ENCODE assay signal across 11 cellular contexts in genomic region chr18:69943021-69943420, GRCh38. TPM values are rescaled to one million over a fixed set of nuclear protein-coding genes. Genes with fewer than 3 reads are reported as not detected.
DNase-seq lines count a peak whose midpoint lies in the region; ATAC-seq and TF ChIP-seq lines count a peak whose summit lies in the region.
"Had no signal": no experiment of that assay in that cellular context is flagged by ENCODE, and none has a peak within 500 bp of the region (broad histone marks: within the 10 kb centered on the region; RNA-seq: fewer than 3 reads in every experiment).

No MANE protein-coding gene starts in this region.

- BruUV-seq in HCT116 (replicated peaks; lab: Mats Ljungman, UMichigan): no TSS peak

- no peak overlapping the region for H3K4me3 Mint-ChIP-seq in activated naive CD4-positive, alpha-beta T cell treated with anti-CD3 and anti-CD28 coated beads for 36 hours
- H3K4me3 Mint-ChIP-seq in stimulated activated naive B cell treated with anti-CD40 and anti-IgM and Interleukin-4, amounts not matched to agents 10 μg/mL and 1 μg/mL and 100 μg/mL, for 72 hours: no peak overlapping the region

- no peaks in the 10 kb centered on the region for H3K27me3 ChIP-seq in HCT116 (ENCODE audit: insufficient read depth, low read length)
- H3K27me3 ChIP-seq in WERI-Rb-1 (ENCODE audit: insufficient read depth, low read depth, severe bottlenecking): no peaks in the 10 kb centered on the region

- no peaks in the 10 kb centered on the region for H4K20me1 ChIP-seq in HCT116 (ENCODE audit: insufficient read depth)

- ATAC-seq in HCT116: no peak
- ATAC-seq in stimulated activated naive B cell treated with anti-CD40 and anti-IgM and Interleukin-4, amounts not matched to agents 10 μg/mL and 1 μg/mL and 100 μg/mL, for 72 hours (replicated peaks): peak in 1 of 2 donors; percentile 32
- ATAC-seq in HG02571 (IDR thresholded peaks at IDR 0.05; ENCODE audit: unreplicated experiment): no peak

- intact Hi-C loops in activated naive CD4-positive, alpha-beta T cell treated with anti-CD3 and anti-CD28 coated beads for 36 hours (cut with micrococcal nuclease): loop anchor here (10.0 kb wide), 1 partner anchor 722 kb away; no protein-coding TSS in a partner anchor
- intact Hi-C loops in HCT116 (cut with micrococcal nuclease): no loop called here

- H3K4me1 ChIP-seq in HCT116 (ENCODE audit: control insufficient read depth in 1 of 2, insufficient read depth in 2 of 2, low read length in 2 of 2): no peaks in the 10 kb centered on the region

- no peak for TF ChIP-seq POLR2A in HCT116 (IDR thresholded peaks at IDR 0.05; ENCODE audit: borderline replicate concordance, extremely low read depth, insufficient read depth, insufficient read length)

- peaks cover 72% of the 10 kb centered on the region for H3K36me3 Mint-ChIP-seq in activated naive CD4-positive, alpha-beta T cell treated with anti-CD3 and anti-CD28 coated beads for 36 hours (ENCODE audit: low read depth)
- peaks cover 22 to 45% of the 10 kb centered on the region in 2 donors for H3K36me3 Mint-ChIP-seq in stimulated activated naive B cell treated with anti-CD40 and anti-IgM and Interleukin-4, amounts not matched to agents 10 μg/mL and 1 μg/mL and 100 μg/mL, for 72 hours

- TF ChIP-seq CTCF in HCT116 (IDR thresholded peaks at IDR 0.05 in 2 of 3, conservative IDR thresholded peaks at IDR 0.05 in 1 of 3; ENCODE audit: borderline replicate concordance in 1 of 3, insufficient read depth in 1 of 3, low read depth in 2 of 3, low read length in 2 of 3) (peak; percentile 12 to 34 (median 16); a peak in 3 of 6 replicates), astrocyte of the spinal cord (IDR thresholded peaks at IDR 0.05; ENCODE audit: low read depth, low read length) (peak; percentile 19), WERI-Rb-1 (IDR thresholded peaks at IDR 0.05; ENCODE audit: low read depth, low read length) (no peak)

- H3K4me1 Mint-ChIP-seq in activated naive CD4-positive, alpha-beta T cell treated with anti-CD3 and anti-CD28 coated beads for 36 hours (ENCODE audit: low read depth): peaks cover 88% of the 10 kb centered on the region
- H3K4me1 Mint-ChIP-seq in stimulated activated naive B cell treated with anti-CD40 and anti-IgM and Interleukin-4, amounts not matched to agents 10 μg/mL and 1 μg/mL and 100 μg/mL, for 72 hours: peaks cover 8 to 9% of the 10 kb centered on the region in 2 donors

- peak; percentile 22; the same call in 1 of the 2 replicates for TF ChIP-seq RAD21 in HCT116 (IDR thresholded peaks at IDR 0.05; ENCODE audit: low read depth)

- POLR2A ChIA-PET in HCT116 (lab: Charles Lee): no interaction called here

- H3K4me3 ChIP-seq in HCT116 (replicated peaks in 1 of 2; ENCODE audit: low read depth in 1 of 2, low read length in 2 of 2) (no peak overlapping the region), astrocyte of the spinal cord (ENCODE audit: low read depth, low read length) (no peak overlapping the region), WERI-Rb-1 (ENCODE audit: low read depth, low read length) (no peak overlapping the region)

- H3K4me2 ChIP-seq in HCT116 (ENCODE audit: low read length): no peak overlapping the region

- no peak overlapping the region for H3K9ac ChIP-seq in HCT116 (ENCODE audit: low read length)

- H2AFZ ChIP-seq in HCT116 (ENCODE audit: low read depth, low read length, poor library complexity, severe bottlenecking): no peak overlapping the region

- H3K36me3 ChIP-seq in HCT116 (ENCODE audit: control insufficient read depth in 1 of 2, insufficient read depth in 2 of 2, low read length in 2 of 2) (no peaks in the 10 kb centered on the region), WERI-Rb-1 (no peaks in the 10 kb centered on the region)

- no peaks in the 10 kb centered on the region for H3K79me2 ChIP-seq in HCT116 (ENCODE audit: insufficient read depth, low read length)

- no peak overlapping the region for H3K27ac ChIP-seq in HCT116 (ENCODE audit: low read depth, low read length)
- no peak overlapping the region for H3K27ac ChIP-seq in WERI-Rb-1

- H3K9me2 ChIP-seq in HCT116 (ENCODE audit: insufficient read depth): no peaks in the 10 kb centered on the region

- RAD21 ChIA-PET in HCT116 (lab: Charles Lee; ENCODE audit: low non-redundant PET in 1 of 2, low total read pairs in 2 of 2, uncharacterized antibody in 2 of 2, unreplicated experiment in 2 of 2): no interaction called here

- CTCF ChIA-PET in activated naive CD4-positive, alpha-beta T cell treated with anti-CD3 and anti-CD28 coated beads for 36 hours (lab: Charles Lee): interaction anchor here (0.6 to 1.1 kb wide), 2 partner anchors 13 to 16 kb away, joined by 3 to 4 read pairs; no protein-coding TSS in a partner anchor
- CTCF ChIA-PET in HCT116 (lab: Charles Lee): no interaction called here

- in situ Hi-C loops in astrocyte of the spinal cord (cut with HindIII; ENCODE audit: low sequenced_read_pairs): no loop called here

- DNase-seq in activated naive CD4-positive, alpha-beta T cell treated with anti-CD3 and anti-CD28 coated beads for 36 hours: peak; percentile 49
- DNase-seq in activated naive CD4-positive, alpha-beta T cell treated with anti-CD3 and anti-CD28 coated beads, Interleukin-2, amount 50 U/mL, for 16 hours: no peak
- DNase-seq in HCT116 (ENCODE audit: low read depth, low spot score) (no peak), astrocyte of the spinal cord (ENCODE audit: low read depth, low spot score) (no peak), WERI-Rb-1 (no peak), NCI-H510A treated with DMSO at 0.1 percent for 48 hours (lab: John Stamatoyannopoulos, UW) (no peak)
- DNase-seq in stimulated activated naive B cell treated with anti-CD40 and anti-IgM and Interleukin-4, amounts not matched to agents 10 μg/mL and 1 μg/mL and 100 μg/mL, for 72 hours: no peak
- DNase-seq: AML-193, head of caudate nucleus, T-helper 2 cell had no signal

- no peaks in the 10 kb centered on the region for H3K27me3 Mint-ChIP-seq in activated naive CD4-positive, alpha-beta T cell treated with anti-CD3 and anti-CD28 coated beads for 36 hours (ENCODE audit: low read depth)
- H3K27me3 Mint-ChIP-seq in stimulated activated naive B cell treated with anti-CD40 and anti-IgM and Interleukin-4, amounts not matched to agents 10 μg/mL and 1 μg/mL and 100 μg/mL, for 72 hours: no peaks in the 10 kb centered on the region

- H3K27ac Mint-ChIP-seq in activated naive CD4-positive, alpha-beta T cell treated with anti-CD3 and anti-CD28 coated beads for 36 hours: no peak overlapping the region
- peak overlapping the region; percentile 65 for H3K27ac Mint-ChIP-seq in stimulated activated naive B cell treated with anti-CD40 and anti-IgM and Interleukin-4, amounts not matched to agents 10 μg/mL and 1 μg/mL and 100 μg/mL, for 72 hours

- H3K9me3 ChIP-seq in HCT116 (ENCODE audit: control insufficient read depth in 1 of 2, insufficient read depth in 1 of 2, low read depth in 1 of 2, low read length in 2 of 2) (no peaks in the 10 kb centered on the region), WERI-Rb-1 (ENCODE audit: severe bottlenecking) (no peaks in the 10 kb centered on the region)

- peaks cover 29% of the 10 kb centered on the region for H3K9me3 Mint-ChIP-seq in activated naive CD4-positive, alpha-beta T cell treated with anti-CD3 and anti-CD28 coated beads for 36 hours
- H3K9me3 Mint-ChIP-seq in stimulated activated naive B cell treated with anti-CD40 and anti-IgM and Interleukin-4, amounts not matched to agents 10 μg/mL and 1 μg/mL and 100 μg/mL, for 72 hours: peaks cover 18 to 25% of the 10 kb centered on the region in 2 donors

TF ChIP-seq in HCT116, 20 proteins besides CTCF, POLR2A, EP300 and RAD21 (continues in another document):
- TF ChIP-seq ZNF274 (IDR thresholded peaks at IDR 0.05; ENCODE audit: low read depth, low read length): no peak
- TF ChIP-seq SP1 (IDR thresholded peaks at IDR 0.05; ENCODE audit: low read depth): no peak
- no peak for TF ChIP-seq POLR2AphosphoS5 (IDR thresholded peaks at IDR 0.05; ENCODE audit: low read depth, low read length)
- no peak for TF ChIP-seq JUND (IDR thresholded peaks at IDR 0.05)
- TF ChIP-seq SRF (IDR thresholded peaks at IDR 0.05; ENCODE audit: low read depth): no peak
- TF ChIP-seq FOSL1 (IDR thresholded peaks at IDR 0.05; ENCODE audit: low read depth): no peak
- no peak for TF ChIP-seq REST (IDR thresholded peaks at IDR 0.05; ENCODE audit: low read depth)
- no peak for TF ChIP-seq EZH2phosphoT487 (IDR thresholded peaks at IDR 0.05; ENCODE audit: borderline replicate concordance)
- TF ChIP-seq EZH2 (IDR thresholded peaks at IDR 0.05): no peak
- TF ChIP-seq YY1 (IDR thresholded peaks at IDR 0.05; ENCODE audit: extremely low read depth, insufficient replicate concordance, low read depth, low read length): no peak
- no peak for TF ChIP-seq CBX3 (IDR thresholded peaks at IDR 0.05; ENCODE audit: low read depth)
- TF ChIP-seq ATF3 (IDR thresholded peaks at IDR 0.05): no peak

RNA-seq across cellular contexts. Expression of gene CD226, which starts 4.7 kb away (rescaled TPM):
- total RNA-seq in activated naive CD4-positive, alpha-beta T cell treated with anti-CD3 and anti-CD28 coated beads for 36 hours: 10 to 100 TPM; 19.4 to 19.9 TPM
- 1.2 TPM for total RNA-seq in HCT116 (2021; ENCODE audit: unreplicated experiment)
- polyA plus RNA-seq in HCT116 (2012): 0.05 and 0.30 TPM in 2 replicates
